ENCODE assay signal across 1 cellular context in genomic region chr7:30478349-30479228, GRCh38.
TF ChIP-seq lines count a peak whose summit lies in the region.

Gene NOD1 (minus strand): TSS chr7:30478784. CDS start chr7:30456921, 21,863 bp downstream.

TF ChIP-seq in K562, 482 proteins besides CTCF, POLR2A, EP300 and RAD21 (continued from another document and continues in another):
- TF ChIP-seq, protein P1, sequence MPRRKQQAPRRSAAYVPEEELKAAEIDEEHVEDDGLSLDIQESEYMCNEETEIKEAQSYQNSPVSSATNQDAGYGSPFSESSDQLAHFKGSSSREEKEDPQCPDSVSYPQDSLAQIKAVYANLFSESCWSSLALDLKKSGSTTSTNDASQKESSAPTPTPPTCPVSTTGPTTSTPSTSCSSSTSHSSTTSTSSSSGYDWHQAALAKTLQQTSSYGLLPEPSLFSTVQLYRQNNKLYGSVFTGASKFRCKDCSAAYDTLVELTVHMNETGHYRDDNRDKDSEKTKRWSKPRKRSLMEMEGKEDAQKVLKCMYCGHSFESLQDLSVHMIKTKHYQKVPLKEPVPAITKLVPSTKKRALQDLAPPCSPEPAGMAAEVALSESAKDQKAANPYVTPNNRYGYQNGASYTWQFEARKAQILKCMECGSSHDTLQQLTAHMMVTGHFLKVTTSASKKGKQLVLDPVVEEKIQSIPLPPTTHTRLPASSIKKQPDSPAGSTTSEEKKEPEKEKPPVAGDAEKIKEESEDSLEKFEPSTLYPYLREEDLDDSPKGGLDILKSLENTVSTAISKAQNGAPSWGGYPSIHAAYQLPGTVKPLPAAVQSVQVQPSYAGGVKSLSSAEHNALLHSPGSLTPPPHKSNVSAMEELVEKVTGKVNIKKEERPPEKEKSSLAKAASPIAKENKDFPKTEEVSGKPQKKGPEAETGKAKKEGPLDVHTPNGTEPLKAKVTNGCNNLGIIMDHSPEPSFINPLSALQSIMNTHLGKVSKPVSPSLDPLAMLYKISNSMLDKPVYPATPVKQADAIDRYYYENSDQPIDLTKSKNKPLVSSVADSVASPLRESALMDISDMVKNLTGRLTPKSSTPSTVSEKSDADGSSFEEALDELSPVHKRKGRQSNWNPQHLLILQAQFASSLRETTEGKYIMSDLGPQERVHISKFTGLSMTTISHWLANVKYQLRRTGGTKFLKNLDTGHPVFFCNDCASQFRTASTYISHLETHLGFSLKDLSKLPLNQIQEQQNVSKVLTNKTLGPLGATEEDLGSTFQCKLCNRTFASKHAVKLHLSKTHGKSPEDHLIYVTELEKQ (CRISPR knock-in tag; IDR thresholded peaks at IDR 0.05), result no peak
- peak; percentile 58; the same call in 1 of the 2 replicates for TF ChIP-seq GABPB1 (CRISPR knock-in tag; IDR thresholded peaks at IDR 0.05)
- TF ChIP-seq, protein P2, sequence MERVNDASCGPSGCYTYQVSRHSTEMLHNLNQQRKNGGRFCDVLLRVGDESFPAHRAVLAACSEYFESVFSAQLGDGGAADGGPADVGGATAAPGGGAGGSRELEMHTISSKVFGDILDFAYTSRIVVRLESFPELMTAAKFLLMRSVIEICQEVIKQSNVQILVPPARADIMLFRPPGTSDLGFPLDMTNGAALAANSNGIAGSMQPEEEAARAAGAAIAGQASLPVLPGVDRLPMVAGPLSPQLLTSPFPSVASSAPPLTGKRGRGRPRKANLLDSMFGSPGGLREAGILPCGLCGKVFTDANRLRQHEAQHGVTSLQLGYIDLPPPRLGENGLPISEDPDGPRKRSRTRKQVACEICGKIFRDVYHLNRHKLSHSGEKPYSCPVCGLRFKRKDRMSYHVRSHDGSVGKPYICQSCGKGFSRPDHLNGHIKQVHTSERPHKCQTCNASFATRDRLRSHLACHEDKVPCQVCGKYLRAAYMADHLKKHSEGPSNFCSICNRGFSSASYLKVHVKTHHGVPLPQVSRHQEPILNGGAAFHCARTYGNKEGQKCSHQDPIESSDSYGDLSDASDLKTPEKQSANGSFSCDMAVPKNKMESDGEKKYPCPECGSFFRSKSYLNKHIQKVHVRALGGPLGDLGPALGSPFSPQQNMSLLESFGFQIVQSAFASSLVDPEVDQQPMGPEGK (CRISPR knock-in tag; IDR thresholded peaks at IDR 0.05; ENCODE audit: borderline replicate concordance), result no peak
- TF ChIP-seq KDM5B (IDR thresholded peaks at IDR 0.05; ENCODE audit: insufficient replicate concordance, low read depth, low read length), result peak; percentile 90
- no peak; a peak in 1 of 4 replicates for TF ChIP-seq KDM4B (IDR thresholded peaks at IDR 0.05; ENCODE audit: borderline replicate concordance in 2 of 2, low read depth in 1 of 2)
- TF ChIP-seq DDX20 (tag; IDR thresholded peaks at IDR 0.05; ENCODE audit: low read depth), result no peak
- TF ChIP-seq ADNP (tag; IDR thresholded peaks at IDR 0.05), result no peak
- TF ChIP-seq, protein P3, sequence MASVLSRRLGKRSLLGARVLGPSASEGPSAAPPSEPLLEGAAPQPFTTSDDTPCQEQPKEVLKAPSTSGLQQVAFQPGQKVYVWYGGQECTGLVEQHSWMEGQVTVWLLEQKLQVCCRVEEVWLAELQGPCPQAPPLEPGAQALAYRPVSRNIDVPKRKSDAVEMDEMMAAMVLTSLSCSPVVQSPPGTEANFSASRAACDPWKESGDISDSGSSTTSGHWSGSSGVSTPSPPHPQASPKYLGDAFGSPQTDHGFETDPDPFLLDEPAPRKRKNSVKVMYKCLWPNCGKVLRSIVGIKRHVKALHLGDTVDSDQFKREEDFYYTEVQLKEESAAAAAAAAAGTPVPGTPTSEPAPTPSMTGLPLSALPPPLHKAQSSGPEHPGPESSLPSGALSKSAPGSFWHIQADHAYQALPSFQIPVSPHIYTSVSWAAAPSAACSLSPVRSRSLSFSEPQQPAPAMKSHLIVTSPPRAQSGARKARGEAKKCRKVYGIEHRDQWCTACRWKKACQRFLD (CRISPR knock-in tag; IDR thresholded peaks at IDR 0.05), result no peak
- no peak for TF ChIP-seq NFIX (CRISPR knock-in tag; IDR thresholded peaks at IDR 0.05; ENCODE audit: low read depth)
- TF ChIP-seq ZNF146 (CRISPR knock-in tag; IDR thresholded peaks at IDR 0.05; ENCODE audit: unreplicated experiment), result no peak
- TF ChIP-seq ZNF639 (CRISPR knock-in tag; conservative IDR thresholded peaks at IDR 0.05 in 1 of 2, IDR thresholded peaks at IDR 0.05 in 1 of 2), result peak in 1 of 2 experiments; percentile 96; a peak in 2 of 4 replicates
- TF ChIP-seq UBTF (IDR thresholded peaks at IDR 0.05; ENCODE audit: borderline replicate concordance in 1 of 2, low read depth in 2 of 2, low read length in 2 of 2), result peak; percentile 84 to 85; a peak in 3 of 4 replicates
- peak; percentile 60 for TF ChIP-seq TAF1 (IDR thresholded peaks at IDR 0.05; ENCODE audit: control insufficient read depth, extremely low read depth, insufficient read depth, low read length, severe bottlenecking)
- TF ChIP-seq, protein P4, sequence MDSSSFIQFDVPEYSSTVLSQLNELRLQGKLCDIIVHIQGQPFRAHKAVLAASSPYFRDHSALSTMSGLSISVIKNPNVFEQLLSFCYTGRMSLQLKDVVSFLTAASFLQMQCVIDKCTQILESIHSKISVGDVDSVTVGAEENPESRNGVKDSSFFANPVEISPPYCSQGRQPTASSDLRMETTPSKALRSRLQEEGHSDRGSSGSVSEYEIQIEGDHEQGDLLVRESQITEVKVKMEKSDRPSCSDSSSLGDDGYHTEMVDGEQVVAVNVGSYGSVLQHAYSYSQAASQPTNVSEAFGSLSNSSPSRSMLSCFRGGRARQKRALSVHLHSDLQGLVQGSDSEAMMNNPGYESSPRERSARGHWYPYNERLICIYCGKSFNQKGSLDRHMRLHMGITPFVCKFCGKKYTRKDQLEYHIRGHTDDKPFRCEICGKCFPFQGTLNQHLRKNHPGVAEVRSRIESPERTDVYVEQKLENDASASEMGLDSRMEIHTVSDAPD (CRISPR knock-in tag; IDR thresholded peaks at IDR 0.05), result no peak
- peak; percentile 64; the same call in 1 of the 2 replicates for TF ChIP-seq CBX1 (IDR thresholded peaks at IDR 0.05; ENCODE audit: low read depth)
- TF ChIP-seq BDP1 (IDR thresholded peaks at IDR 0.05; ENCODE audit: insufficient read depth, insufficient read length), result no peak
- TF ChIP-seq E2F4 (CRISPR knock-in tag; IDR thresholded peaks at IDR 0.05; ENCODE audit: low read depth), result no peak
- TF ChIP-seq, protein P5, sequence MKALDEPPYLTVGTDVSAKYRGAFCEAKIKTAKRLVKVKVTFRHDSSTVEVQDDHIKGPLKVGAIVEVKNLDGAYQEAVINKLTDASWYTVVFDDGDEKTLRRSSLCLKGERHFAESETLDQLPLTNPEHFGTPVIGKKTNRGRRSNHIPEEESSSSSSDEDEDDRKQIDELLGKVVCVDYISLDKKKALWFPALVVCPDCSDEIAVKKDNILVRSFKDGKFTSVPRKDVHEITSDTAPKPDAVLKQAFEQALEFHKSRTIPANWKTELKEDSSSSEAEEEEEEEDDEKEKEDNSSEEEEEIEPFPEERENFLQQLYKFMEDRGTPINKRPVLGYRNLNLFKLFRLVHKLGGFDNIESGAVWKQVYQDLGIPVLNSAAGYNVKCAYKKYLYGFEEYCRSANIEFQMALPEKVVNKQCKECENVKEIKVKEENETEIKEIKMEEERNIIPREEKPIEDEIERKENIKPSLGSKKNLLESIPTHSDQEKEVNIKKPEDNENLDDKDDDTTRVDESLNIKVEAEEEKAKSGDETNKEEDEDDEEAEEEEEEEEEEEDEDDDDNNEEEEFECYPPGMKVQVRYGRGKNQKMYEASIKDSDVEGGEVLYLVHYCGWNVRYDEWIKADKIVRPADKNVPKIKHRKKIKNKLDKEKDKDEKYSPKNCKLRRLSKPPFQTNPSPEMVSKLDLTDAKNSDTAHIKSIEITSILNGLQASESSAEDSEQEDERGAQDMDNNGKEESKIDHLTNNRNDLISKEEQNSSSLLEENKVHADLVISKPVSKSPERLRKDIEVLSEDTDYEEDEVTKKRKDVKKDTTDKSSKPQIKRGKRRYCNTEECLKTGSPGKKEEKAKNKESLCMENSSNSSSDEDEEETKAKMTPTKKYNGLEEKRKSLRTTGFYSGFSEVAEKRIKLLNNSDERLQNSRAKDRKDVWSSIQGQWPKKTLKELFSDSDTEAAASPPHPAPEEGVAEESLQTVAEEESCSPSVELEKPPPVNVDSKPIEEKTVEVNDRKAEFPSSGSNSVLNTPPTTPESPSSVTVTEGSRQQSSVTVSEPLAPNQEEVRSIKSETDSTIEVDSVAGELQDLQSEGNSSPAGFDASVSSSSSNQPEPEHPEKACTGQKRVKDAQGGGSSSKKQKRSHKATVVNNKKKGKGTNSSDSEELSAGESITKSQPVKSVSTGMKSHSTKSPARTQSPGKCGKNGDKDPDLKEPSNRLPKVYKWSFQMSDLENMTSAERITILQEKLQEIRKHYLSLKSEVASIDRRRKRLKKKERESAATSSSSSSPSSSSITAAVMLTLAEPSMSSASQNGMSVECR (CRISPR knock-in tag; IDR thresholded peaks at IDR 0.05), result peak; percentile 59; the same call in 1 of the 2 replicates
- TF ChIP-seq HDAC8 (tag; IDR thresholded peaks at IDR 0.05), result no peak
- 0 out of 2 replicates have a peak, but pooled peaks have one; percentile 22 for TF ChIP-seq ZNF512 (tag; IDR thresholded peaks at IDR 0.05)
- no peak for TF ChIP-seq NCOA6 (IDR thresholded peaks at IDR 0.05)
- TF ChIP-seq, protein P6, sequence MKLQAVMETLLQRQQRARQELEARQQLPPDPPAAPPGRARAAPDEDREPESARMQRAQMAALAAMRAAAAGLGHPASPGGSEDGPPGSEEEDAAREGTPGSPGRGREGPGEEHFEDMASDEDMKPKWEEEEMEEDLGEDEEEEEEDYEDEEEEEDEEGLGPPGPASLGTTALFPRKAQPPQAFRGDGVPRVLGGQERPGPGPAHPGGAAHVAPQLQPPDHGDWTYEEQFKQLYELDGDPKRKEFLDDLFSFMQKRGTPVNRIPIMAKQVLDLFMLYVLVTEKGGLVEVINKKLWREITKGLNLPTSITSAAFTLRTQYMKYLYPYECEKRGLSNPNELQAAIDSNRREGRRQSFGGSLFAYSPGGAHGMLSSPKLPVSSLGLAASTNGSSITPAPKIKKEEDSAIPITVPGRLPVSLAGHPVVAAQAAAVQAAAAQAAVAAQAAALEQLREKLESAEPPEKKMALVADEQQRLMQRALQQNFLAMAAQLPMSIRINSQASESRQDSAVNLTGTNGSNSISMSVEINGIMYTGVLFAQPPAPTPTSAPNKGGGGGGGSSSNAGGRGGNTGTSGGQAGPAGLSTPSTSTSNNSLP (IDR thresholded peaks at IDR 0.05; ENCODE audit: borderline replicate concordance, low read depth, low read length), result no peak
- peak; percentile 82; the same call in 1 of the 2 replicates for TF ChIP-seq KAT7 (CRISPR knock-in tag; IDR thresholded peaks at IDR 0.05; ENCODE audit: borderline replicate concordance)
- TF ChIP-seq HDAC1 (IDR thresholded peaks at IDR 0.05), result peak in 1 of 2 experiments; percentile 60; a peak in 2 of 4 replicates
- TF ChIP-seq GTF2F1 (IDR thresholded peaks at IDR 0.05; ENCODE audit: low read depth, low read length), result no peak
- no peak for TF ChIP-seq RNF2 (IDR thresholded peaks at IDR 0.05)
- TF ChIP-seq PKNOX1 (IDR thresholded peaks at IDR 0.05), result peak; percentile 6; the same call in 1 of the 2 replicates
